8 cellular contexts compared by ENCODE assay signal in the genomic region with DNA sequence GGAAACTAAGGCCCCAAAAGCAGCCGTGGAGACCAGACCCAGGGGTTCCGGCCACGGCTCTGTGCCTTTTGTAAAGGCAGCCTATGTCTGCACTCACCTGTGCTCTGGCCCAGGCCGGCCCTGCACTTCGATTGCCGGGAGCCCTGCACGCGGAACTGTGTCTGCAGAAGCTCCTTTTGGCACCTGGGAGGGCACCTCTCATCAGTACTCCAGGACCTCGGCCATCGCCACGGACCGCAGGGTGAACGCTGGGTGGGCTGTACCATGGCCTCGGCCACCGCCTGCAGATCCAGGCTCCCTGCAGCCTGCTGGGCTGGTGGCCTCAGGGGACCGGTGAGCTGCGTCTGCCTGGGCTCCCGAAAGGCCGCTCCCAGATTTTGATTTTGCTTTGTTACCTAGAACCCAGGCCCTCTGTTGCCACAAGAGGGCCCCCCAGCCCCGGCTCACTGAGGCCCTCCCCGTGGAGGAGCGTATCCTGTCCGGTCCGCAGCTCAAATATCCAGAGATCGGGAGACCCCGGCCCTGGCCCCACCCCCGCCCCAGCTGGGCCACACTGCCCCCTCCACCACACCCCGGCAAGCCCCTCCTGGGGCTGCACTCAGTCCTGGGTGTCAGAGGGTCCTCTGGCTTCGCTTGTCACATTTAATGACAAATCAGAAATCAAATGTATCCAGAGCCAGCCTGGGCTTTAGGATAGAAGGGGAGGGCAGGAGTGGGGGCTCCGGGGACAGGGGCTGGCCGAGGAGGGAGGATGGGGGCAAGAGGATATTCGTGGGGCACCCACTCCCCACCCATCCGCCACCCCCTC.
DNase-seq lines count a peak whose midpoint lies in the region; ATAC-seq lines count a peak whose summit lies in the region.

No MANE protein-coding gene starts in this region.

- ATAC-seq in Right ventricle myocardium superior (ENCODE audit: poor library complexity) (peak; percentile 96), GM21737 (IDR thresholded peaks at IDR 0.05; ENCODE audit: unreplicated experiment) (no peak)

- no peaks in the 10 kb centered on the region for H3K27me3 Mint-ChIP-seq in activated naive CD4-positive, alpha-beta T cell treated with anti-CD3 and anti-CD28 coated beads for 36 hours (ENCODE audit: low read depth)

- H3K4me1 Mint-ChIP-seq in activated naive CD4-positive, alpha-beta T cell treated with anti-CD3 and anti-CD28 coated beads for 36 hours (ENCODE audit: low read depth), result peaks cover 11% of the 10 kb centered on the region

- no peak overlapping the region for H3K27ac Mint-ChIP-seq in activated naive CD4-positive, alpha-beta T cell treated with anti-CD3 and anti-CD28 coated beads for 36 hours

- H3K36me3 Mint-ChIP-seq in activated naive CD4-positive, alpha-beta T cell treated with anti-CD3 and anti-CD28 coated beads for 36 hours (ENCODE audit: low read depth), result no peaks in the 10 kb centered on the region

- no peaks in the 10 kb centered on the region for H3K9me3 ChIP-seq in SJCRH30 (replicated peaks)

- no peak overlapping the region for H3K4me3 Mint-ChIP-seq in activated naive CD4-positive, alpha-beta T cell treated with anti-CD3 and anti-CD28 coated beads for 36 hours

- H3K4me3 ChIP-seq in SJCRH30, result no peak overlapping the region

- DNase-seq in DMS 273 (lab: John Stamatoyannopoulos, UW; ENCODE audit: unreplicated experiment), result peak; percentile 81
- peak; percentile 13 for DNase-seq in LHCN-M2 (ENCODE audit: low read depth)
- peak; percentile 61 to 80 for DNase-seq in SJCRH30
- DNase-seq in activated naive CD4-positive, alpha-beta T cell treated with anti-CD3 and anti-CD28 coated beads for 36 hours, result peak; percentile 83
- DNase-seq in Right ventricle myocardium superior, result peak; percentile 77
- DNase-seq in posterior vena cava (ENCODE audit: low spot score), result peak; percentile 89
- DNase-seq in ureter (ENCODE audit: low spot score), result peak; percentile 79

- CTCF ChIA-PET in activated naive CD4-positive, alpha-beta T cell treated with anti-CD3 and anti-CD28 coated beads for 36 hours (lab: Charles Lee), result interaction anchor here (0.6 to 2.2 kb wide), 21 partner anchors 10 to 239 kb away, joined by 3 to 26 read pairs (median 4); no protein-coding TSS in a partner anchor

- no peaks in the 10 kb centered on the region for H3K4me1 ChIP-seq in SJCRH30

- no peaks in the 10 kb centered on the region for H3K36me3 ChIP-seq in SJCRH30

- H3K9me3 Mint-ChIP-seq in activated naive CD4-positive, alpha-beta T cell treated with anti-CD3 and anti-CD28 coated beads for 36 hours, result no peaks in the 10 kb centered on the region

- H3K27me3 ChIP-seq in SJCRH30, result no peaks in the 10 kb centered on the region; the same call in 1 of the 2 replicates

- intact Hi-C loops in activated naive CD4-positive, alpha-beta T cell treated with anti-CD3 and anti-CD28 coated beads for 36 hours (cut with micrococcal nuclease), result loop anchor here (5.0 kb wide), 5 partner anchors 39 to 239 kb away; a partner anchor contains a TSS
- intact Hi-C loops in Right ventricle myocardium superior (cut with DNase I), result no loop called here
- intact Hi-C loops in posterior vena cava (cut with DNase I), result no loop called here

- no peak overlapping the region for H3K27ac ChIP-seq in SJCRH30

Comparison
In these comparisons a context has a peak if more than half of its experiments do, and no peak if none do; other contexts are left out.
1. DNase-seq: peak in every context shown above with its lines; median percentile 89 in posterior vena cava; 83 in activated naive CD4-positive, alpha-beta T cell treated with anti-CD3 and anti-CD28 coated beads for 36 hours; 81 in DMS 273; 79 in ureter; 77 in Right ventricle myocardium superior; 70 in SJCRH30; 13 in LHCN-M2.